Comparison of ENCODE assay signal across 1 cellular context in the genomic region with DNA sequence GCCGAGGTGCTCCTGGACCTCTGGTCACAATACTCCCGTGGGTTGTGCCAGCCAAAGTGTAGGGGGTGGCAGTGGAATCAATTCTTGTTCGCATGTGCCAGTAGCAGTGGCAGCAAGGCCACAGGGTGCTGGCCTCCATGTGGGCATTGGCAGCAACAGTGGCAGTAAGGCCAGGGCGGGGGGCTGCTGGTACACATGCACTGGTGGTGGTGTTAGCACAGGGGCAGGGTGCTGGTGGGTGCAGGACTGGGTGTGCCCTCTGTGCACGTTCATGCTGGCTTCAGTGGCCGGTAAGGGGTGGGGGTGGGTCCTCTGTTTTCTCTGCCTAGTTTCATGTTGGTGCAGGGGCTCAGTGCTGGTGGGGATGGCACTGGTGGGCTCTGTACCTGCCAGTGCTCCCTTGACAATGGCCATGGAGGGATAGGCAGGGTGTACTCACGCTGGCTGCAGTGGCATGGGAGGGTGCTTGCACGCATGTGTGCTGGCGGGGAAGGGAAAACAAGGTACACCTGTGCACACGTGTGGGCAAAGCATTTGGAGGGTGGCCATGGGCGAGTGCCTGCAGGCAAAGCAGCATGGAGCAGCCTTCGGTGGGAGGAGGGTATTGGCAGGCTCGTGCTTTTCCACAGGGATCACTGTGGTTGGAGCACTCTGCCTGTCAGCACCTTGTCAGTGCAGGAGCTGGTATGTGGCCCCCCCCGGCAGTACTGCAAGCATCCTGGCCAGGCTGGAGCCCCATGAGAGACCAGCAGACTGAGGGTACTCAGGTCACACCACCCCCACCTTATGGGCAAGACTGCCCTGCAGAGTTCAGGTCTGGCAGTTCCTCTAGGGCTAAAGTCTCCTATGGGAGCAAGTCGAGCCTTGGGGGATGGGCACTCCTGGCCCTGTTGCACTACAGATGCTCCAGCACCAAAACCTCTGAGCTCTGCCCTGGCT.
TF ChIP-seq lines count a peak whose summit lies in the region.

No MANE protein-coding gene starts in this region.

TF ChIP-seq in HEK293, 187 proteins besides CTCF, POLR2A, EP300 and RAD21 (continued from another document):
- TF ChIP-seq, protein P1, sequence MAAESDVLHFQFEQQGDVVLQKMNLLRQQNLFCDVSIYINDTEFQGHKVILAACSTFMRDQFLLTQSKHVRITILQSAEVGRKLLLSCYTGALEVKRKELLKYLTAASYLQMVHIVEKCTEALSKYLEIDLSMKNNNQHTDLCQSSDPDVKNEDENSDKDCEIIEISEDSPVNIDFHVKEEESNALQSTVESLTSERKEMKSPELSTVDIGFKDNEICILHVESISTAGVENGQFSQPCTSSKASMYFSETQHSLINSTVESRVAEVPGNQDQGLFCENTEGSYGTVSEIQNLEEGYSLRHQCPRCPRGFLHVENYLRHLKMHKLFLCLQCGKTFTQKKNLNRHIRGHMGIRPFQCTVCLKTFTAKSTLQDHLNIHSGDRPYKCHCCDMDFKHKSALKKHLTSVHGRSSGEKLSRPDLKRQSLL (tag by site-specific recombination; IDR thresholded peaks at IDR 0.05), result no peak
- TF ChIP-seq ZNF510 (tag by site-specific recombination; IDR thresholded peaks at IDR 0.05; ENCODE audit: insufficient replicate concordance), result no peak
- no peak for TF ChIP-seq SCRT2 (tag by site-specific recombination; IDR thresholded peaks at IDR 0.05)
- TF ChIP-seq GLI4 (tag by site-specific recombination; IDR thresholded peaks at IDR 0.05), result no peak
- TF ChIP-seq, protein P2, sequence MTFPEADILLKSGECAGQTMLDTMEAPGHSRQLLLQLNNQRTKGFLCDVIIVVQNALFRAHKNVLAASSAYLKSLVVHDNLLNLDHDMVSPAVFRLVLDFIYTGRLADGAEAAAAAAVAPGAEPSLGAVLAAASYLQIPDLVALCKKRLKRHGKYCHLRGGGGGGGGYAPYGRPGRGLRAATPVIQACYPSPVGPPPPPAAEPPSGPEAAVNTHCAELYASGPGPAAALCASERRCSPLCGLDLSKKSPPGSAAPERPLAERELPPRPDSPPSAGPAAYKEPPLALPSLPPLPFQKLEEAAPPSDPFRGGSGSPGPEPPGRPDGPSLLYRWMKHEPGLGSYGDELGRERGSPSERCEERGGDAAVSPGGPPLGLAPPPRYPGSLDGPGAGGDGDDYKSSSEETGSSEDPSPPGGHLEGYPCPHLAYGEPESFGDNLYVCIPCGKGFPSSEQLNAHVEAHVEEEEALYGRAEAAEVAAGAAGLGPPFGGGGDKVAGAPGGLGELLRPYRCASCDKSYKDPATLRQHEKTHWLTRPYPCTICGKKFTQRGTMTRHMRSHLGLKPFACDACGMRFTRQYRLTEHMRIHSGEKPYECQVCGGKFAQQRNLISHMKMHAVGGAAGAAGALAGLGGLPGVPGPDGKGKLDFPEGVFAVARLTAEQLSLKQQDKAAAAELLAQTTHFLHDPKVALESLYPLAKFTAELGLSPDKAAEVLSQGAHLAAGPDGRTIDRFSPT (tag by site-specific recombination; IDR thresholded peaks at IDR 0.05), result no peak
- no peak for TF ChIP-seq ZNF629 (tag by site-specific recombination; IDR thresholded peaks at IDR 0.05)
- TF ChIP-seq, protein P3, sequence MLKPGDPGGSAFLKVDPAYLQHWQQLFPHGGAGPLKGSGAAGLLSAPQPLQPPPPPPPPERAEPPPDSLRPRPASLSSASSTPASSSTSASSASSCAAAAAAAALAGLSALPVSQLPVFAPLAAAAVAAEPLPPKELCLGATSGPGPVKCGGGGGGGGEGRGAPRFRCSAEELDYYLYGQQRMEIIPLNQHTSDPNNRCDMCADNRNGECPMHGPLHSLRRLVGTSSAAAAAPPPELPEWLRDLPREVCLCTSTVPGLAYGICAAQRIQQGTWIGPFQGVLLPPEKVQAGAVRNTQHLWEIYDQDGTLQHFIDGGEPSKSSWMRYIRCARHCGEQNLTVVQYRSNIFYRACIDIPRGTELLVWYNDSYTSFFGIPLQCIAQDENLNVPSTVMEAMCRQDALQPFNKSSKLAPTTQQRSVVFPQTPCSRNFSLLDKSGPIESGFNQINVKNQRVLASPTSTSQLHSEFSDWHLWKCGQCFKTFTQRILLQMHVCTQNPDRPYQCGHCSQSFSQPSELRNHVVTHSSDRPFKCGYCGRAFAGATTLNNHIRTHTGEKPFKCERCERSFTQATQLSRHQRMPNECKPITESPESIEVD (tag by site-specific recombination; IDR thresholded peaks at IDR 0.05), result no peak
- TF ChIP-seq GLIS2 (tag by site-specific recombination; IDR thresholded peaks at IDR 0.05), result 0 out of 2 replicates have a peak, but pooled peaks have one; percentile 25
- TF ChIP-seq, protein P4, sequence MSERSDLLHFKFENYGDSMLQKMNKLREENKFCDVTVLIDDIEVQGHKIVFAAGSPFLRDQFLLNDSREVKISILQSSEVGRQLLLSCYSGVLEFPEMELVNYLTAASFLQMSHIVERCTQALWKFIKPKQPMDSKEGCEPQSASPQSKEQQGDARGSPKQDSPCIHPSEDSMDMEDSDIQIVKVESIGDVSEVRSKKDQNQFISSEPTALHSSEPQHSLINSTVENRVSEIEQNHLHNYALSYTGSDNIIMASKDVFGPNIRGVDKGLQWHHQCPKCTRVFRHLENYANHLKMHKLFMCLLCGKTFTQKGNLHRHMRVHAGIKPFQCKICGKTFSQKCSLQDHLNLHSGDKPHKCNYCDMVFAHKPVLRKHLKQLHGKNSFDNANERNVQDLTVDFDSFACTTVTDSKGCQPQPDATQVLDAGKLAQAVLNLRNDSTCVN (tag by site-specific recombination; optimal IDR thresholded peaks at IDR 0.05), result peak; percentile 17
- no peak for TF ChIP-seq ZNF23 (tag by site-specific recombination; IDR thresholded peaks at IDR 0.05; ENCODE audit: borderline replicate concordance)
- no peak for TF ChIP-seq ZNF211 (tag by site-specific recombination; IDR thresholded peaks at IDR 0.05; ENCODE audit: low read depth)
- no peak for TF ChIP-seq ZNF266 (tag by site-specific recombination; IDR thresholded peaks at IDR 0.05; ENCODE audit: low read depth)
- TF ChIP-seq ZNF571 (tag by site-specific recombination; IDR thresholded peaks at IDR 0.05), result no peak
- TF ChIP-seq PRDM1 (tag by site-specific recombination; IDR thresholded peaks at IDR 0.05), result no peak
- no peak for TF ChIP-seq ZBTB8A (tag by site-specific recombination; IDR thresholded peaks at IDR 0.05)
- TF ChIP-seq ZNF366 (tag by site-specific recombination; conservative IDR thresholded peaks at IDR 0.05), result no peak
- TF ChIP-seq ZNF558 (tag by site-specific recombination; IDR thresholded peaks at IDR 0.05), result no peak
